8 cellular contexts compared by ENCODE assay signal in the genomic region with DNA sequence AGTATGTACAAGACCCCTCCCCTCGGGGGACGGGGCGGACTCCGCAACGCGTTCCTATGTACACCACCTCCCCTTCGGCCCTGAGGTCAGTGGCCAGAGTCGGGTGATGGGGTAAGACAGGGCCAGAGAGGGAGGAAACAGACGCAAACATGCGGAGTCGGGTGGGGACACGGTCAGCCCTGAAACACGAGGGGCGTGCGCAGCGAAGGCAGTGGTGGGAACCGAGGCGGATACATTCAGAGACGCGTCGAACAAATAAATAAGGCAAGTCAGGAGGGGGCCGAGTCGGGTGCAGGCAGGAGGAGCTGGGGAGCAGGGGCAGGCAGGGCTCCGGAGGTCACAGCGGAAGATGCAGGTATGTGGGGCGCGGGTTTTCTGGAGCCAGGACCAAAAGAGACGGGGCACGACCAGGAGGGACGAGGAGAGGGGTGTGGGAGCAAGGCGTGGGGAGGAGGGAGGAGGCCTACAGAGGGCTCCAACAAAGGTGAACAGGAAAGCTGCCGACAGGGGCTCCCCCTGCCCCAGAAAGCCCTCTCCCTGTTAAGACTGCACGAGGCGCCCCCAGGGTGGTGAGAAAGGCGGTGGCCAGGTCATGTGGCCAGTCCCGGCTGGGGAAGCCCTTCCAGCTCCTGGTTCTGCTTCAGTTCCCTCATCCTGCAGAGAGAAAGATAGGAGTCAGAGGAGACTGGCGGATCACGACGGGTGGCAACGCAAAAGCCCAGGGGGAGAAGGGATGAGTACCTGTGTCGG. TPM values are rescaled to one million over a fixed set of nuclear protein-coding genes. Genes with fewer than 3 reads are reported as not detected.
DNase-seq lines count a peak whose midpoint lies in the region; ATAC-seq and TF ChIP-seq lines count a peak whose summit lies in the region.

No MANE protein-coding gene starts in this region.

- H3K4me1 ChIP-seq in ACC112 (ENCODE audit: control insufficient read depth, insufficient read depth, low read length, unreplicated experiment) (peaks cover 22% of the 10 kb centered on the region), mucosa of descending colon (ENCODE audit: low read depth) (peaks cover 8% of the 10 kb centered on the region), aorta (ENCODE audit: control insufficient read depth in 1 of 2, insufficient read depth in 2 of 2, low read length in 2 of 2) (peaks cover 0 to 2% of the 10 kb centered on the region in 2 donors)

- H3K9ac ChIP-seq in SK-N-MC (ENCODE audit: insufficient read length) = peak overlapping the region; percentile 89

- no peaks in the 10 kb centered on the region for H3K27me3 ChIP-seq in ACC112 (ENCODE audit: insufficient read depth, low read length)
- no peaks in the 10 kb centered on the region for H3K27me3 ChIP-seq in aorta (ENCODE audit: control insufficient read depth in 1 of 2, insufficient read depth in 2 of 2, low read length in 1 of 2)

- H3K27ac ChIP-seq in ACC112 (ENCODE audit: low read depth, low read length) (peak overlapping the region; percentile 97), SK-N-MC (peak overlapping the region; percentile 98), coronary artery (peak overlapping the region; percentile 85 to 98), aorta (ENCODE audit: low read depth in 1 of 2, low read length in 2 of 2) (peak overlapping the region; percentile 10 to 72)

- ATAC-seq in GM21529 (IDR thresholded peaks at IDR 0.05; ENCODE audit: unreplicated experiment) (peak; percentile 2), mucosa of descending colon (peak; percentile 0), aorta (ENCODE audit: low FRiP score) (peak; percentile 5)

- H3K79me2 ChIP-seq in ACC112 (ENCODE audit: control insufficient read depth, insufficient read depth, low read length, unreplicated experiment) = peaks cover 31% of the 10 kb centered on the region

- H3K9me3 ChIP-seq in SK-N-MC (ENCODE audit: low read depth, low read length) (no peaks in the 10 kb centered on the region), mucosa of descending colon (no peaks in the 10 kb centered on the region), aorta (ENCODE audit: control insufficient read depth, low read length) (no peaks in the 10 kb centered on the region)

- H3K4me3 ChIP-seq in ACC112 (ENCODE audit: low read depth, low read length) (peak overlapping the region; percentile 89), SK-N-MC (peak overlapping the region; percentile 98), coronary artery (peak overlapping the region; percentile 78), mucosa of descending colon (peak overlapping the region; percentile 37), aorta (ENCODE audit: low read length in 2 of 2) (peak overlapping the region; percentile 5 to 21)

- peaks cover 17% of the 10 kb centered on the region for H3K36me3 ChIP-seq in ACC112 (ENCODE audit: insufficient read depth, low read length)
- H3K36me3 ChIP-seq in SK-N-MC (ENCODE audit: insufficient read depth, low read length) = peaks cover 14% of the 10 kb centered on the region
- peaks cover 5% of the 10 kb centered on the region for H3K36me3 ChIP-seq in mucosa of descending colon (ENCODE audit: low read depth)
- peaks cover 0 to 5% of the 10 kb centered on the region in 2 donors for H3K36me3 ChIP-seq in aorta (ENCODE audit: control insufficient read depth in 1 of 2, insufficient read depth in 2 of 2, low read length in 1 of 2)

- H2AFZ ChIP-seq in ACC112 (ENCODE audit: low read length, unreplicated experiment) = no peak overlapping the region

- intact Hi-C loops in mucosa of descending colon (cut with DNase I, micrococcal nuclease) (no loop called here), aorta (cut with DNase I) (no loop called here)

- whole genome bisulfite sequencing in aorta, 2 donors = 9 to 10% methylated on average over 41 of the region's 41 CpGs

- TF ChIP-seq CTCF in coronary artery (IDR thresholded peaks at IDR 0.05) (no peak), mucosa of descending colon (IDR thresholded peaks at IDR 0.05) (no peak)

- no peak for DNase-seq in SK-N-MC (ENCODE audit: low read depth, low spot score)
- no peak for DNase-seq in coronary artery (ENCODE audit: low spot score)
- peak in 1 of 3 donors; percentile 72 for DNase-seq in mucosa of descending colon
- DNase-seq in aorta = peak in 1 of 2 donors; percentile 61
- DNase-seq in COLO829 (ENCODE audit: low spot score) = no peak
- no peak for DNase-seq in RKO (ENCODE audit: low spot score)

RNA-seq across cellular contexts. Expression of a gene that starts 0.7 kb away (rescaled TPM):
- 10 to 100 TPM; 41.3 to 54.0 (median 51.7) TPM for total RNA-seq in mucosa of descending colon
- 10 to 100 TPM; 38.8 to 48.3 TPM for total RNA-seq in aorta
- polyA plus RNA-seq in aorta = 100 to 1,000 TPM in 1 of 2 donors, 10 to 100 TPM in 1; 43.5 to 109 TPM

RNA-seq across cellular contexts. Expression of a gene that starts 17.4 kb away (rescaled TPM):
- total RNA-seq in mucosa of descending colon (10 to 100 TPM in 2 of 3 donors, 1 to 10 TPM in 1; 8.6 to 12.4 (median 10.1) TPM), aorta (1 to 10 TPM; 5.2 to 7.4 TPM)
- 10 to 100 TPM in 1 of 2 donors, 1 to 10 TPM in 1; 9.5 to 46.2 TPM for polyA plus RNA-seq in aorta

RNA-seq across cellular contexts. Expression of a gene that starts 19.1 kb away (rescaled TPM):
- total RNA-seq in mucosa of descending colon (10 to 100 TPM; 56.6 to 71.7 (median 57.1) TPM), aorta (10 to 100 TPM; 62.2 to 68.1 TPM)
- 10 to 100 TPM; 21.7 to 67.5 TPM for polyA plus RNA-seq in aorta

RNA-seq across cellular contexts. Expression of a gene that starts 20.0 kb away (rescaled TPM):
- total RNA-seq in mucosa of descending colon = 100 to 1,000 TPM; 605 to 825 (median 723) TPM
- total RNA-seq in aorta = 100 to 1,000 TPM; 440 to 554 TPM
- polyA plus RNA-seq in aorta = 100 to 1,000 TPM; 543 to 728 TPM

RNA-seq across cellular contexts. Expression of a gene that starts 28.3 kb away (rescaled TPM):
- total RNA-seq in mucosa of descending colon (100 to 1,000 TPM in 2 of 3 donors, 10 to 100 TPM in 1; 90.8 to 118 (median 114) TPM), aorta (10 to 100 TPM; 45.6 to 51.8 TPM)
- polyA plus RNA-seq in aorta = 10 to 100 TPM; 39.3 to 89.3 TPM

Comparison
In these comparisons a context has a peak if more than half of its experiments do, and no peak if none do; other contexts are left out.
1. H3K27ac ChIP-seq: peak in every context shown above with its lines; median percentile 98 in SK-N-MC; 97 in ACC112; 92 in coronary artery; 41 in aorta.
2. H3K4me3 ChIP-seq: peak in every context shown above with its lines; median percentile 98 in SK-N-MC; 89 in ACC112; 78 in coronary artery; 37 in mucosa of descending colon; 13 in aorta.